ENCODE assay signal across 9 cellular contexts in genomic region chrX:43703211-43703791, GRCh38. TPM values are rescaled to one million over a fixed set of nuclear protein-coding genes. Genes with fewer than 3 reads are reported as not detected.
DNase-seq lines count a peak whose midpoint lies in the region; ATAC-seq and TF ChIP-seq lines count a peak whose summit lies in the region.
"Had no signal": no experiment of that assay in that cellular context is flagged by ENCODE, and none has a peak within 500 bp of the region (broad histone marks: within the 10 kb centered on the region; RNA-seq: fewer than 3 reads in every experiment).

No MANE protein-coding gene starts in this region.

- no peaks in the 10 kb centered on the region for H3K27me3 Mint-ChIP-seq in progenitor cell of endocrine pancreas

- peak; percentile 35 for DNase-seq in Daoy (ENCODE audit: low read depth)
- peak; percentile 18 for DNase-seq in amniotic stem cell (lab: John Stamatoyannopoulos, UW)
- DNase-seq in Right ventricle myocardium superior, result no peak
- DNase-seq in progenitor cell of endocrine pancreas (ENCODE audit: low spot score, unreplicated experiment), result no peak
- DNase-seq in AML-193 (lab: John Stamatoyannopoulos, UW), result no peak
- DNase-seq: central memory CD4-positive, alpha-beta T cell had no signal

- peaks cover 39% of the 10 kb centered on the region for H3K4me1 Mint-ChIP-seq in progenitor cell of endocrine pancreas (ENCODE audit: low read depth)

- H3K4me3 Mint-ChIP-seq in progenitor cell of endocrine pancreas (ENCODE audit: low read depth), result no peak overlapping the region

- peak overlapping the region; percentile 65 for H3K27ac Mint-ChIP-seq in progenitor cell of endocrine pancreas

- H3K36me3 Mint-ChIP-seq in progenitor cell of endocrine pancreas (ENCODE audit: insufficient read depth), result peaks cover 2% of the 10 kb centered on the region

- peaks cover 16% of the 10 kb centered on the region for H3K9me3 Mint-ChIP-seq in progenitor cell of endocrine pancreas (ENCODE audit: low read depth)

- peak; percentile 49 for ATAC-seq in Right ventricle myocardium superior (ENCODE audit: poor library complexity)
- no peak for ATAC-seq in HG03460 (IDR thresholded peaks at IDR 0.05; ENCODE audit: unreplicated experiment)
- ATAC-seq in GM18517 (IDR thresholded peaks at IDR 0.05; ENCODE audit: unreplicated experiment), result no peak
- no peak for ATAC-seq in GM21825 (IDR thresholded peaks at IDR 0.05; ENCODE audit: unreplicated experiment)

- intact Hi-C loops in Right ventricle myocardium superior (cut with DNase I), result no loop called here

- TF ChIP-seq CTCF in progenitor cell of endocrine pancreas (IDR thresholded peaks at IDR 0.05; ENCODE audit: unreplicated experiment), result no peak

RNA-seq across cellular contexts. Expression of gene MAOA, which starts 47.2 kb away (rescaled TPM):
- 1.9 and 10.9 TPM in 2 replicates for total RNA-seq in Daoy (2014; rRNA removed; shearing (Covaris generic))
- total RNA-seq in Right ventricle myocardium superior (116 TPM), progenitor cell of endocrine pancreas (12.0 and 12.5 TPM in 2 replicates)

Comparison
In these comparisons a context has a peak if more than half of its experiments do, and no peak if none do; other contexts are left out.
1. DNase-seq: peak in Daoy (single experiment) and amniotic stem cell (single experiment); none in Right ventricle myocardium superior (single experiment), progenitor cell of endocrine pancreas (single experiment) and AML-193 (0 of 2).